ENCODE assay signal across 1 cellular context in genomic region chr12:32135967-32136366, GRCh38.
TF ChIP-seq lines count a peak whose summit lies in the region.

No MANE protein-coding gene starts in this region.

TF ChIP-seq in HepG2, 621 proteins besides CTCF, POLR2A, EP300 and RAD21 (continued from another document and continues in another):
- TF ChIP-seq, protein P1, sequence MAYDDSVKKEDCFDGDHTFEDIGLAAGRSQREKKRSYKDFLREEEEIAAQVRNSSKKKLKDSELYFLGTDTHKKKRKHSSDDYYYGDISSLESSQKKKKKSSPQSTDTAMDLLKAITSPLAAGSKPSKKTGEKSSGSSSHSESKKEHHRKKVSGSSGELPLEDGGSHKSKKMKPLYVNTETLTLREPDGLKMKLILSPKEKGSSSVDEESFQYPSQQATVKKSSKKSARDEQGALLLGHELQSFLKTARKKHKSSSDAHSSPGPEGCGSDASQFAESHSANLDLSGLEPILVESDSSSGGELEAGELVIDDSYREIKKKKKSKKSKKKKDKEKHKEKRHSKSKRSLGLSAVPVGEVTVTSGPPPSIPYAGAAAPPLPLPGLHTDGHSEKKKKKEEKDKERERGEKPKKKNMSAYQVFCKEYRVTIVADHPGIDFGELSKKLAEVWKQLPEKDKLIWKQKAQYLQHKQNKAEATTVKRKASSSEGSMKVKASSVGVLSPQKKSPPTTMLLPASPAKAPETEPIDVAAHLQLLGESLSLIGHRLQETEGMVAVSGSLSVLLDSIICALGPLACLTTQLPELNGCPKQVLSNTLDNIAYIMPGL (CRISPR knock-in tag; IDR thresholded peaks at IDR 0.05; ENCODE audit: borderline replicate concordance in 1 of 2, low read depth in 1 of 2) = no peak
- TF ChIP-seq NFIB (CRISPR knock-in tag; IDR thresholded peaks at IDR 0.05; ENCODE audit: borderline replicate concordance) (no peak), ZFAT (CRISPR knock-in tag; conservative IDR thresholded peaks at IDR 0.05) (no peak), SKIL (CRISPR knock-in tag; IDR thresholded peaks at IDR 0.05; ENCODE audit: borderline replicate concordance) (no peak), BRD4 (CRISPR knock-in tag; IDR thresholded peaks at IDR 0.05) (no peak), IRX3 (CRISPR knock-in tag; IDR thresholded peaks at IDR 0.05; ENCODE audit: borderline replicate concordance, low read depth) (no peak), ZNF75D (CRISPR knock-in tag; IDR thresholded peaks at IDR 0.05; ENCODE audit: borderline replicate concordance) (no peak), SETDB1 (CRISPR knock-in tag; IDR thresholded peaks at IDR 0.05; ENCODE audit: borderline replicate concordance) (no peak), MTF2 (CRISPR knock-in tag; IDR thresholded peaks at IDR 0.05; ENCODE audit: borderline replicate concordance) (no peak), HIC2 (CRISPR knock-in tag; IDR thresholded peaks at IDR 0.05; ENCODE audit: low read depth) (no peak), MXD4 (CRISPR knock-in tag; IDR thresholded peaks at IDR 0.05) (0 out of 2 replicates have a peak, but pooled peaks have one; percentile 29), ZBTB20 (CRISPR knock-in tag; IDR thresholded peaks at IDR 0.05; ENCODE audit: borderline replicate concordance, low read depth) (peak; percentile 94), ZNF841 (CRISPR knock-in tag; IDR thresholded peaks at IDR 0.05; ENCODE audit: borderline replicate concordance) (no peak), IKZF5 (CRISPR knock-in tag; IDR thresholded peaks at IDR 0.05) (no peak), ZFP36 (IDR thresholded peaks at IDR 0.05; ENCODE audit: borderline replicate concordance, low read depth, low read length, partially characterized antibody) (no peak), BCL6 (CRISPR knock-in tag; IDR thresholded peaks at IDR 0.05) (peak; percentile 50), ESRRA (CRISPR knock-in tag; IDR thresholded peaks at IDR 0.05; ENCODE audit: low read depth) (no peak), ZNF546 (CRISPR knock-in tag; conservative IDR thresholded peaks at IDR 0.05) (no peak), ZNF619 (CRISPR knock-in tag; IDR thresholded peaks at IDR 0.05) (no peak), LCORL (IDR thresholded peaks at IDR 0.05) (no peak), LCORL (CRISPR knock-in tag; IDR thresholded peaks at IDR 0.05) (0 out of 2 replicates have a peak, but pooled peaks have one; percentile 29), MATR3 (CRISPR knock-in tag; IDR thresholded peaks at IDR 0.05) (no peak), RXRA (CRISPR knock-in tag; IDR thresholded peaks at IDR 0.05) (no peak), NFYC (CRISPR knock-in tag; IDR thresholded peaks at IDR 0.05) (no peak), ZNF816 (CRISPR knock-in tag; IDR thresholded peaks at IDR 0.05; ENCODE audit: borderline replicate concordance) (no peak), PAWR (CRISPR knock-in tag; IDR thresholded peaks at IDR 0.05; ENCODE audit: borderline replicate concordance) (no peak), GLI4 (CRISPR knock-in tag; IDR thresholded peaks at IDR 0.05; ENCODE audit: borderline replicate concordance) (no peak), ZNF337 (CRISPR knock-in tag; IDR thresholded peaks at IDR 0.05; ENCODE audit: borderline replicate concordance, low read depth) (no peak), NFE2L1 (CRISPR knock-in tag; IDR thresholded peaks at IDR 0.05; ENCODE audit: borderline replicate concordance) (no peak), ZBTB1 (CRISPR knock-in tag; IDR thresholded peaks at IDR 0.05; ENCODE audit: borderline replicate concordance) (no peak), BCLAF1 (IDR thresholded peaks at IDR 0.05) (no peak), SRSF4 (IDR thresholded peaks at IDR 0.05; ENCODE audit: low read depth, low read length, poor library complexity, severe bottlenecking) (no peak), EED (CRISPR knock-in tag; IDR thresholded peaks at IDR 0.05) (no peak), DR1 (CRISPR knock-in tag; IDR thresholded peaks at IDR 0.05) (no peak), ZNF563 (CRISPR knock-in tag; IDR thresholded peaks at IDR 0.05) (no peak), CBX2 (IDR thresholded peaks at IDR 0.05; ENCODE audit: low read depth, low read length) (no peak), CBX2 (CRISPR knock-in tag; IDR thresholded peaks at IDR 0.05; ENCODE audit: low read depth) (no peak), MZF1 (CRISPR knock-in tag; IDR thresholded peaks at IDR 0.05; ENCODE audit: borderline replicate concordance) (no peak), HNF4G (IDR thresholded peaks at IDR 0.05; ENCODE audit: borderline replicate concordance, low read depth, low read length) (peak; percentile 58; the same call in 1 of the 2 replicates), HNF4G (CRISPR knock-in tag; IDR thresholded peaks at IDR 0.05; ENCODE audit: borderline replicate concordance, low read depth) (no peak), MEIS1 (CRISPR knock-in tag; IDR thresholded peaks at IDR 0.05; ENCODE audit: borderline replicate concordance) (no peak), ZNF3 (CRISPR knock-in tag; IDR thresholded peaks at IDR 0.05) (no peak), SNAI1 (CRISPR knock-in tag; IDR thresholded peaks at IDR 0.05; ENCODE audit: borderline replicate concordance) (no peak), ZNF510 (CRISPR knock-in tag; IDR thresholded peaks at IDR 0.05; ENCODE audit: low read depth) (no peak), CERS6 (CRISPR knock-in tag; IDR thresholded peaks at IDR 0.05) (no peak), ZNF652 (CRISPR knock-in tag; IDR thresholded peaks at IDR 0.05; ENCODE audit: borderline replicate concordance, low read depth) (no peak), MBNL3 (CRISPR knock-in tag; conservative IDR thresholded peaks at IDR 0.05) (no peak), ZNF343 (CRISPR knock-in tag; IDR thresholded peaks at IDR 0.05) (no peak), NFE2 (CRISPR knock-in tag; IDR thresholded peaks at IDR 0.05) (no peak), POLR2G (IDR thresholded peaks at IDR 0.05; ENCODE audit: low read depth, low read length) (no peak), HMG20B (CRISPR knock-in tag; conservative IDR thresholded peaks at IDR 0.05) (no peak), SAP130 (CRISPR knock-in tag; IDR thresholded peaks at IDR 0.05; ENCODE audit: low read depth) (peak; percentile 36; the same call in 1 of the 2 replicates), ZNF772 (CRISPR knock-in tag; IDR thresholded peaks at IDR 0.05) (no peak), ZNF547 (CRISPR knock-in tag; IDR thresholded peaks at IDR 0.05) (no peak), RBM39 (IDR thresholded peaks at IDR 0.05; ENCODE audit: low read depth, low read length, poor library complexity, severe bottlenecking) (no peak), ZNF761 (CRISPR knock-in tag; conservative IDR thresholded peaks at IDR 0.05) (no peak), PCBP1 (IDR thresholded peaks at IDR 0.05; ENCODE audit: borderline replicate concordance, low read depth, low read length) (no peak), HOXA3 (CRISPR knock-in tag; IDR thresholded peaks at IDR 0.05) (peak; percentile 42; the same call in 1 of the 2 replicates), HOXA9 (CRISPR knock-in tag; IDR thresholded peaks at IDR 0.05; ENCODE audit: borderline replicate concordance) (no peak), KLF9 (CRISPR knock-in tag; IDR thresholded peaks at IDR 0.05; ENCODE audit: low read depth) (no peak), CHCHD3 (CRISPR knock-in tag; IDR thresholded peaks at IDR 0.05) (no peak)
- TF ChIP-seq, protein P2, sequence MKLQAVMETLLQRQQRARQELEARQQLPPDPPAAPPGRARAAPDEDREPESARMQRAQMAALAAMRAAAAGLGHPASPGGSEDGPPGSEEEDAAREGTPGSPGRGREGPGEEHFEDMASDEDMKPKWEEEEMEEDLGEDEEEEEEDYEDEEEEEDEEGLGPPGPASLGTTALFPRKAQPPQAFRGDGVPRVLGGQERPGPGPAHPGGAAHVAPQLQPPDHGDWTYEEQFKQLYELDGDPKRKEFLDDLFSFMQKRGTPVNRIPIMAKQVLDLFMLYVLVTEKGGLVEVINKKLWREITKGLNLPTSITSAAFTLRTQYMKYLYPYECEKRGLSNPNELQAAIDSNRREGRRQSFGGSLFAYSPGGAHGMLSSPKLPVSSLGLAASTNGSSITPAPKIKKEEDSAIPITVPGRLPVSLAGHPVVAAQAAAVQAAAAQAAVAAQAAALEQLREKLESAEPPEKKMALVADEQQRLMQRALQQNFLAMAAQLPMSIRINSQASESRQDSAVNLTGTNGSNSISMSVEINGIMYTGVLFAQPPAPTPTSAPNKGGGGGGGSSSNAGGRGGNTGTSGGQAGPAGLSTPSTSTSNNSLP (IDR thresholded peaks at IDR 0.05; ENCODE audit: low read depth, low read length) = peak; percentile 92
- TF ChIP-seq, protein P3, sequence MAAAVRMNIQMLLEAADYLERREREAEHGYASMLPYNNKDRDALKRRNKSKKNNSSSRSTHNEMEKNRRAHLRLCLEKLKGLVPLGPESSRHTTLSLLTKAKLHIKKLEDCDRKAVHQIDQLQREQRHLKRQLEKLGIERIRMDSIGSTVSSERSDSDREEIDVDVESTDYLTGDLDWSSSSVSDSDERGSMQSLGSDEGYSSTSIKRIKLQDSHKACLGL (CRISPR knock-in tag; IDR thresholded peaks at IDR 0.05) = no peak
- TF ChIP-seq, protein P4, sequence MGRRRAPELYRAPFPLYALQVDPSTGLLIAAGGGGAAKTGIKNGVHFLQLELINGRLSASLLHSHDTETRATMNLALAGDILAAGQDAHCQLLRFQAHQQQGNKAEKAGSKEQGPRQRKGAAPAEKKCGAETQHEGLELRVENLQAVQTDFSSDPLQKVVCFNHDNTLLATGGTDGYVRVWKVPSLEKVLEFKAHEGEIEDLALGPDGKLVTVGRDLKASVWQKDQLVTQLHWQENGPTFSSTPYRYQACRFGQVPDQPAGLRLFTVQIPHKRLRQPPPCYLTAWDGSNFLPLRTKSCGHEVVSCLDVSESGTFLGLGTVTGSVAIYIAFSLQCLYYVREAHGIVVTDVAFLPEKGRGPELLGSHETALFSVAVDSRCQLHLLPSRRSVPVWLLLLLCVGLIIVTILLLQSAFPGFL (CRISPR knock-in tag; IDR thresholded peaks at IDR 0.05) = no peak
